In genomic region chr2:67799889-67800288, GRCh38 we compare ENCODE assay signal across 22 cellular contexts.
DNase-seq lines count a peak whose midpoint lies in the region; ATAC-seq, FAIRE-seq and TF ChIP-seq lines count a peak whose summit lies in the region.
"Had no signal": no experiment of that assay in that cellular context is flagged by ENCODE, and none has a peak within 500 bp of the region (broad histone marks: within the 10 kb centered on the region; RNA-seq: fewer than 3 reads in every experiment).

No MANE protein-coding gene starts in this region.

- no TSS peak for BruUV-seq in endothelial cell of umbilical vein (replicated peaks; lab: Mats Ljungman, UMichigan)

- H2AFZ ChIP-seq in endothelial cell of umbilical vein (ENCODE audit: low read depth, low read length) = no peak overlapping the region

- CTCF ChIA-PET in endothelial cell of umbilical vein (lab: Charles Lee) = no interaction called here

- H3K9ac ChIP-seq in endothelial cell of umbilical vein (replicated peaks; ENCODE audit: extremely low read depth, insufficient read depth, low read length) = no peak overlapping the region
- H3K9ac ChIP-seq: BLaER1 treated with 17β-estradiol and CSF1 and Interleukin-3, amounts not matched to agents 10 nM and 100 nM had no signal

- no peaks in the 10 kb centered on the region for H3K79me2 ChIP-seq in endothelial cell of umbilical vein (ENCODE audit: control insufficient read depth, insufficient read depth, low read length)

- POLR2A ChIA-PET in endothelial cell of umbilical vein (lab: Charles Lee) = no interaction called here

- no peak overlapping the region for H3K4me3 ChIP-seq in endothelial cell of umbilical vein (replicated peaks in 1 of 3; ENCODE audit: insufficient read depth in 1 of 3, low read depth in 1 of 3, low read length in 3 of 3)
- H3K4me3 ChIP-seq in fibroblast of the aortic adventitia (ENCODE audit: low read depth, low read length) = no peak overlapping the region
- H3K4me3 ChIP-seq: A549; BLaER1 treated with 17β-estradiol and CSF1 and Interleukin-3, amounts not matched to agents 10 nM and 100 nM had no signal

- H3K36me3 ChIP-seq in endothelial cell of umbilical vein (ENCODE audit: control insufficient read depth in 2 of 2, extremely low read depth in 1 of 2, insufficient read depth in 2 of 2, low read length in 2 of 2) = no peaks in the 10 kb centered on the region
- H3K36me3 ChIP-seq: BLaER1 treated with 17β-estradiol and CSF1 and Interleukin-3, amounts not matched to agents 10 nM and 100 nM had no signal

- no peaks in the 10 kb centered on the region for H4K20me1 ChIP-seq in endothelial cell of umbilical vein (replicated peaks; ENCODE audit: control insufficient read depth, extremely low read depth, insufficient read depth, low read length)
- H4K20me1 ChIP-seq: BLaER1 treated with 17β-estradiol and CSF1 and Interleukin-3, amounts not matched to agents 10 nM and 100 nM had no signal

- H3K4me2 ChIP-seq in endothelial cell of umbilical vein (ENCODE audit: insufficient read depth, low read length) = no peak overlapping the region
- H3K4me2 ChIP-seq: A549; BLaER1 treated with 17β-estradiol and CSF1 and Interleukin-3, amounts not matched to agents 10 nM and 100 nM had no signal

- H3K9me1 ChIP-seq in endothelial cell of umbilical vein (replicated peaks; ENCODE audit: control insufficient read depth, extremely low read depth, insufficient read depth, low read length) = no peaks in the 10 kb centered on the region

- peaks cover 17% of the 10 kb centered on the region for H3K4me1 ChIP-seq in endothelial cell of umbilical vein (ENCODE audit: control insufficient read depth, extremely low read depth, insufficient read depth, low read length)
- H3K4me1 ChIP-seq: A549; BLaER1 treated with 17β-estradiol and CSF1 and Interleukin-3, amounts not matched to agents 10 nM and 100 nM; Caco-2 had no signal

- FAIRE-seq in endothelial cell of umbilical vein (lab: Jason Lieb, UNC) = no peak
- FAIRE-seq: A549, D721Med, G401.6, GM12891, GM19239 had no signal

- dilution Hi-C loops in endothelial cell of umbilical vein (cut with MboI; ENCODE audit: extremely low pct_ligation_motif_present, low sequenced_read_pairs) = no loop called here

- intact Hi-C loops in endothelial cell of umbilical vein (cut with micrococcal nuclease) = loop anchor here (1.0 kb wide), 1 partner anchor 25 kb away; no protein-coding TSS in a partner anchor

- no peak for ATAC-seq in GM21360 (IDR thresholded peaks at IDR 0.05; ENCODE audit: unreplicated experiment)
- ATAC-seq: A549; CD8-positive, alpha-beta T cell had no signal

- TF ChIP-seq CTCF in endothelial cell of umbilical vein (IDR thresholded peaks at IDR 0.05; ENCODE audit: extremely low read depth in 1 of 2, insufficient read depth in 1 of 2, low read depth in 1 of 2, low read length in 2 of 2) (no peak), fibroblast of the aortic adventitia (IDR thresholded peaks at IDR 0.05; ENCODE audit: insufficient read depth, low read length) (no peak)

- no peaks in the 10 kb centered on the region for H3K27me3 ChIP-seq in endothelial cell of umbilical vein (ENCODE audit: control insufficient read depth in 2 of 2, insufficient read depth in 2 of 2, low read length in 2 of 2)
- H3K27me3 ChIP-seq: BLaER1 treated with 17β-estradiol and CSF1 and Interleukin-3, amounts not matched to agents 10 nM and 100 nM had no signal

- no peak for TF ChIP-seq POLR2A in endothelial cell of umbilical vein (IDR thresholded peaks at IDR 0.05; ENCODE audit: low read depth, low read length)

- H3K27ac ChIP-seq in endothelial cell of umbilical vein (ENCODE audit: insufficient read depth, low read depth, low read length) = no peak overlapping the region
- H3K27ac ChIP-seq: 22Rv1; A549; BLaER1 treated with 17β-estradiol and CSF1 and Interleukin-3, amounts not matched to agents 10 nM and 100 nM; C4-2B had no signal

- DNase-seq in NCI-H748 (lab: John Stamatoyannopoulos, UW; ENCODE audit: unreplicated experiment) (peak; percentile 2), NCI-H748 treated with DMSO at 0.1 percent for 48 hours (lab: John Stamatoyannopoulos, UW) (no peak), endothelial cell of umbilical vein (ENCODE audit: low read depth, low spot score) (peak; percentile 24), fibroblast of the aortic adventitia (ENCODE audit: low read depth) (peak; percentile 26), HPDE6-E6E7 (ENCODE audit: extremely low spot score) (no peak)
- no peak for DNase-seq in activated T-cell treated with anti-CD3 and anti-CD28 coated beads, Interleukin-2, amount 50 U/mL, for 1 hour
- DNase-seq: AML-193; Caco-2; Calu3; CD4-positive, alpha-beta T cell; CD8-positive, alpha-beta T cell; DMS79 treated with DMSO at 0.1 percent for 48 hours; GF-D8 had no signal

- H3K9me3 ChIP-seq in endothelial cell of umbilical vein (replicated peaks; ENCODE audit: control insufficient read depth, insufficient read depth, low read length) = no peaks in the 10 kb centered on the region
- H3K9me3 ChIP-seq: A549 had no signal

TF ChIP-seq in endothelial cell of umbilical vein, 7 proteins besides CTCF, POLR2A, EP300 and RAD21:
- TF ChIP-seq GATA2 (IDR thresholded peaks at IDR 0.05; ENCODE audit: insufficient read depth, insufficient read length, low read depth, low read length) = no peak
- TF ChIP-seq MYC (IDR thresholded peaks at IDR 0.05; ENCODE audit: low read depth, low read length) = no peak
- TF ChIP-seq MAX (IDR thresholded peaks at IDR 0.05; ENCODE audit: insufficient read depth, insufficient read length) = no peak
- no peak for TF ChIP-seq JUN (IDR thresholded peaks at IDR 0.05; ENCODE audit: borderline replicate concordance, insufficient read depth, insufficient read length, low read depth)
- no peak for TF ChIP-seq FOS (IDR thresholded peaks at IDR 0.05; ENCODE audit: borderline replicate concordance, insufficient read depth, low read length)
- TF ChIP-seq POLR2AphosphoS5 (IDR thresholded peaks at IDR 0.05; ENCODE audit: insufficient read depth, low read depth, low read length) = no peak
- no peak for TF ChIP-seq EZH2 (IDR thresholded peaks at IDR 0.05; ENCODE audit: borderline replicate concordance, low read depth, low read length, severe bottlenecking)

Comparison
In these comparisons a context has a peak if more than half of its experiments do, and no peak if none do; other contexts are left out.
1. DNase-seq: peak in NCI-H748 (single experiment), endothelial cell of umbilical vein (single experiment) and fibroblast of the aortic adventitia (single experiment); none in NCI-H748 treated with DMSO at 0.1 percent for 48 hours (single experiment), activated T-cell treated with anti-CD3 and anti-CD28 coated beads, Interleukin-2, amount 50 U/mL, for 1 hour (single experiment) and HPDE6-E6E7 (single experiment).